ENCODE assay signal across 9 cellular contexts in genomic region chr12:43501705-43502104, GRCh38. TPM values are rescaled to one million over a fixed set of nuclear protein-coding genes. Genes with fewer than 3 reads are reported as not detected.
DNase-seq lines count a peak whose midpoint lies in the region; ATAC-seq and TF ChIP-seq lines count a peak whose summit lies in the region.
"Had no signal": no experiment of that assay in that cellular context is flagged by ENCODE, and none has a peak within 500 bp of the region (broad histone marks: within the 10 kb centered on the region; RNA-seq: fewer than 3 reads in every experiment).

No MANE protein-coding gene starts in this region.

- H3K9me3 Mint-ChIP-seq in mesothelial cell of epicardium, result peaks cover 8% of the 10 kb centered on the region
- H3K9me3 Mint-ChIP-seq in activated naive CD8-positive, alpha-beta T cell treated with anti-CD3 and anti-CD28 coated beads, Interleukin-2, amount 50 U/mL, for 24 hours, result no peaks in the 10 kb centered on the region

- no peaks in the 10 kb centered on the region for H3K27me3 Mint-ChIP-seq in mesothelial cell of epicardium (ENCODE audit: low read depth)
- H3K27me3 Mint-ChIP-seq in activated naive CD8-positive, alpha-beta T cell treated with anti-CD3 and anti-CD28 coated beads, Interleukin-2, amount 50 U/mL, for 24 hours, result no peaks in the 10 kb centered on the region

- DNase-seq in GM04504 (ENCODE audit: low read depth) (peak; percentile 1), LoVo (ENCODE audit: low spot score) (peak; percentile 7), astrocyte of the spinal cord (ENCODE audit: low read depth, low spot score) (peak; percentile 48), mesothelial cell of epicardium (ENCODE audit: low spot score in 2 of 2, unreplicated experiment in 2 of 2) (no peak), cerebellum (ENCODE audit: low spot score) (no peak)
- DNase-seq in activated naive CD8-positive, alpha-beta T cell treated with anti-CD3 and anti-CD28 coated beads, Interleukin-2, amount 50 U/mL, for 24 hours, result no peak

- H3K36me3 Mint-ChIP-seq in mesothelial cell of epicardium, result no peaks in the 10 kb centered on the region
- no peaks in the 10 kb centered on the region for H3K36me3 Mint-ChIP-seq in activated naive CD8-positive, alpha-beta T cell treated with anti-CD3 and anti-CD28 coated beads, Interleukin-2, amount 50 U/mL, for 24 hours (ENCODE audit: low read depth)

- H3K4me3 Mint-ChIP-seq in mesothelial cell of epicardium, result no peak overlapping the region
- no peak overlapping the region for H3K4me3 Mint-ChIP-seq in activated naive CD8-positive, alpha-beta T cell treated with anti-CD3 and anti-CD28 coated beads, Interleukin-2, amount 50 U/mL, for 24 hours

- in situ Hi-C loops in astrocyte of the spinal cord (cut with HindIII; ENCODE audit: low sequenced_read_pairs), result no loop called here

- peak; percentile 65 for TF ChIP-seq CTCF in astrocyte of the spinal cord (IDR thresholded peaks at IDR 0.05; ENCODE audit: low read depth, low read length)
- peak; percentile 42 for TF ChIP-seq CTCF in mesothelial cell of epicardium (IDR thresholded peaks at IDR 0.05; ENCODE audit: unreplicated experiment)

- peaks cover 3% of the 10 kb centered on the region for H3K4me1 Mint-ChIP-seq in mesothelial cell of epicardium
- H3K4me1 Mint-ChIP-seq in activated naive CD8-positive, alpha-beta T cell treated with anti-CD3 and anti-CD28 coated beads, Interleukin-2, amount 50 U/mL, for 24 hours, result no peaks in the 10 kb centered on the region

- no peak overlapping the region for H3K27ac Mint-ChIP-seq in mesothelial cell of epicardium
- H3K27ac Mint-ChIP-seq in activated naive CD8-positive, alpha-beta T cell treated with anti-CD3 and anti-CD28 coated beads, Interleukin-2, amount 50 U/mL, for 24 hours, result no peak overlapping the region

- ATAC-seq in HG03457 (IDR thresholded peaks at IDR 0.05; ENCODE audit: unreplicated experiment) (no peak), HG02763 (IDR thresholded peaks at IDR 0.05; ENCODE audit: unreplicated experiment) (no peak)
- ATAC-seq in activated naive CD8-positive, alpha-beta T cell treated with anti-CD3 and anti-CD28 coated beads, Interleukin-2, amount 50 U/mL, for 24 hours, result no peak

- H3K4me3 ChIP-seq in astrocyte of the spinal cord (ENCODE audit: low read depth, low read length), result no peak overlapping the region
- H3K4me3 ChIP-seq: HAP-1 had no signal

RNA-seq across cellular contexts. Expression of gene ADAMTS20, which starts 50.3 kb away (rescaled TPM):
- 1.6 to 2.1 TPM (median 2.1 TPM) in 3 replicates for total RNA-seq in mesothelial cell of epicardium
- total RNA-seq in cerebellum, result 0.82 TPM

Comparison
In these comparisons a context has a peak if more than half of its experiments do, and no peak if none do; other contexts are left out.
1. DNase-seq: peak in GM04504 (single experiment), LoVo (single experiment) and astrocyte of the spinal cord (single experiment); none in mesothelial cell of epicardium (0 of 2), cerebellum (single experiment) and activated naive CD8-positive, alpha-beta T cell treated with anti-CD3 and anti-CD28 coated beads, Interleukin-2, amount 50 U/mL, for 24 hours (single experiment).